1 cellular context compared by ENCODE assay signal in genomic region chr14:95478818-95479217, GRCh38.
TF ChIP-seq lines count a peak whose summit lies in the region.

No MANE protein-coding gene starts in this region.

TF ChIP-seq in HepG2, 621 proteins besides CTCF, POLR2A, EP300 and RAD21:
- no peak for TF ChIP-seq UBTF (CRISPR knock-in tag; IDR thresholded peaks at IDR 0.05)
- peak; percentile 81 for TF ChIP-seq ZNF768 (CRISPR knock-in tag; IDR thresholded peaks at IDR 0.05)
- TF ChIP-seq KDM5A (IDR thresholded peaks at IDR 0.05; ENCODE audit: borderline replicate concordance, low read length): no peak
